In the genomic region with DNA sequence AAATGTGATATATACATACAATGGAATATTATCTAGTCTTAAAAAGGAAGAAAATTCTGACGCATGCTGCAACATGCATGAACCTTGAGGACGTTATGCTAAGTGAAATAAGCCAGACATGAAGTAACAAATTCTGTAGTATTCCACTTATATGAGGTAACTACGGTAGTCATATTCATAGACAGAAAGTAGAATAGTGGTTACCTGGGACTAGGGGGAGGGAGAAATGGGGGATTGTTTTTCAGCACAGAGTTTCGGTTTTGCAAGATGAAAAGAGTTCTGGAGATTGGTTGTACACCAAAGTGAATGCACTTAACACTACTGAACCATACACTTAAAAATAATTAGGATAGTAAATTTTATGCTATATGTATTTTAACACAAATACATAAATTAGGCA, we compare ENCODE assay signal across 21 cellular contexts.
DNase-seq lines count a peak whose midpoint lies in the region; ATAC-seq and TF ChIP-seq lines count a peak whose summit lies in the region.
"Had no signal": no experiment of that assay in that cellular context is flagged by ENCODE, and none has a peak within 500 bp of the region (broad histone marks: within the 10 kb centered on the region; RNA-seq: fewer than 3 reads in every experiment).

No MANE protein-coding gene starts in this region.

- no peaks in the 10 kb centered on the region for H4K20me1 ChIP-seq in KMS-11 (ENCODE audit: insufficient read depth)

- peak; percentile 35 to 51 for ATAC-seq in activated T-cell treated with anti-CD3 and anti-CD28 coated beads, Interleukin-2, amount 50 U/mL, for 4 hours
- ATAC-seq in GM18870 (IDR thresholded peaks at IDR 0.05; ENCODE audit: unreplicated experiment), result peak; percentile 65
- ATAC-seq in stimulated activated effector memory CD8-positive, alpha-beta T cell treated with anti-CD3 and anti-CD28 coated beads, Interleukin-12 subunit alpha, Interleukin-12 subunit beta, amount 100 ng/mL, for 72 hours, result peak; percentile 63
- no peak for ATAC-seq in sciatic nerve
- ATAC-seq in GM19035 (IDR thresholded peaks at IDR 0.05; ENCODE audit: unreplicated experiment), result no peak
- ATAC-seq: A549 had no signal

- H3K9me3 Mint-ChIP-seq in activated T-cell treated with anti-CD3 and anti-CD28 coated beads, Interleukin-2, amount 50 U/mL, for 4 hours, result no peaks in the 10 kb centered on the region
- no peaks in the 10 kb centered on the region for H3K9me3 Mint-ChIP-seq in activated T-cell treated with anti-CD3 and anti-CD28 coated beads, Interleukin-2, amount 50 U/mL, for 24 hours
- no peaks in the 10 kb centered on the region for H3K9me3 Mint-ChIP-seq in stimulated activated effector memory CD8-positive, alpha-beta T cell treated with anti-CD3 and anti-CD28 coated beads, Interleukin-12 subunit alpha, Interleukin-12 subunit beta, amount 100 ng/mL, for 72 hours
- H3K9me3 Mint-ChIP-seq: CD8-positive, alpha-beta memory T cell had no signal

- H3K4me1 ChIP-seq in KMS-11 (ENCODE audit: low read depth, poor library complexity, severe bottlenecking), result peaks cover 26% of the 10 kb centered on the region
- no peaks in the 10 kb centered on the region for H3K4me1 ChIP-seq in adrenal gland (replicated peaks in 1 of 2)
- H3K4me1 ChIP-seq: A549, HAP-1 had no signal

- no peak overlapping the region for H3K4me3 Mint-ChIP-seq in activated T-cell treated with anti-CD3 and anti-CD28 coated beads, Interleukin-2, amount 50 U/mL, for 4 hours
- no peak overlapping the region for H3K4me3 Mint-ChIP-seq in activated T-cell treated with anti-CD3 and anti-CD28 coated beads, Interleukin-2, amount 50 U/mL, for 24 hours
- no peak overlapping the region for H3K4me3 Mint-ChIP-seq in stimulated activated effector memory CD8-positive, alpha-beta T cell treated with anti-CD3 and anti-CD28 coated beads, Interleukin-12 subunit alpha, Interleukin-12 subunit beta, amount 100 ng/mL, for 72 hours

- intact Hi-C loops in sciatic nerve (cut with DNase I) (no loop called here), adrenal gland (cut with DNase I) (no loop called here)

- no peak for TF ChIP-seq CTCF in KMS-11 (conservative IDR thresholded peaks at IDR 0.05; ENCODE audit: low read depth, low read length)
- no peak for TF ChIP-seq CTCF in adrenal gland (IDR thresholded peaks at IDR 0.05)

- TF ChIP-seq POLR2A in adrenal gland (IDR thresholded peaks at IDR 0.05), result no peak

- no peak for DNase-seq in activated T-cell treated with anti-CD3 and anti-CD28 coated beads, Interleukin-2, amount 50 U/mL, for 4 hours
- no peak for DNase-seq in activated T-cell treated with anti-CD3 and anti-CD28 coated beads, Interleukin-2, amount 50 U/mL, for 24 hours
- DNase-seq in stimulated activated effector memory CD8-positive, alpha-beta T cell treated with anti-CD3 and anti-CD28 coated beads, Interleukin-12 subunit alpha, Interleukin-12 subunit beta, amount 100 ng/mL, for 72 hours (ENCODE audit: low spot score in 2 of 2), result no peak
- DNase-seq in sciatic nerve (ENCODE audit: low spot score) (no peak), adrenal gland (no peak)
- DNase-seq: C1 segment of cervical spinal cord; CD8-positive, alpha-beta memory T cell; DMS79; GM23248; NCI-H1105 treated with DMSO at 0.1 percent for 48 hours; NCI-H1694; NCI-H2081 treated with DMSO at 0.1 percent for 48 hours; NCI-H748 treated with DMSO at 0.1 percent for 48 hours; OCI-M1; SHP77 had no signal

- peak overlapping the region; percentile 58 for H3K4me2 ChIP-seq in KMS-11
- H3K4me2 ChIP-seq: A549 had no signal

- WGBS in adrenal gland, 4 donors, result 73 to 91% (median 87%) methylated on average over 4 of the region's 4 CpGs

- H3K27ac ChIP-seq in KMS-11 (no peak overlapping the region; the same call in 1 of the 2 replicates), adrenal gland (no peak overlapping the region)
- H3K27ac ChIP-seq: A549, GM23248, SK-N-MC had no signal

- H3K79me2 ChIP-seq in KMS-11 (ENCODE audit: insufficient read depth, low read depth), result no peaks in the 10 kb centered on the region

- H3K9me3 ChIP-seq in adrenal gland (replicated peaks in 1 of 3), result no peaks in the 10 kb centered on the region
- H3K9me3 ChIP-seq: A549 had no signal

- H2AFZ ChIP-seq in KMS-11 (ENCODE audit: low read depth), result no peak overlapping the region
- H2AFZ ChIP-seq: GM23248 had no signal

- no peaks in the 10 kb centered on the region for H3K36me3 ChIP-seq in KMS-11 (ENCODE audit: insufficient read depth)
- no peaks in the 10 kb centered on the region for H3K36me3 ChIP-seq in adrenal gland (replicated peaks in 1 of 2)
- H3K36me3 ChIP-seq: HAP-1 had no signal

- no peak overlapping the region for H3K9ac ChIP-seq in KMS-11
- H3K9ac ChIP-seq: GM23248 had no signal

- H3K27me3 ChIP-seq in KMS-11 (ENCODE audit: insufficient read depth, low read depth) (no peaks in the 10 kb centered on the region), adrenal gland (no peaks in the 10 kb centered on the region)

- H3K4me3 ChIP-seq in KMS-11 (IDR thresholded peaks at IDR 0.05; ENCODE audit: insufficient read depth, low read depth, low read length), result no peak overlapping the region
- H3K4me3 ChIP-seq in adrenal gland, result no peak overlapping the region
- H3K4me3 ChIP-seq: A549, GM23248, HAP-1, SK-N-MC had no signal

- no peak overlapping the region for H3K27ac Mint-ChIP-seq in activated T-cell treated with anti-CD3 and anti-CD28 coated beads, Interleukin-2, amount 50 U/mL, for 24 hours
- H3K27ac Mint-ChIP-seq in stimulated activated effector memory CD8-positive, alpha-beta T cell treated with anti-CD3 and anti-CD28 coated beads, Interleukin-12 subunit alpha, Interleukin-12 subunit beta, amount 100 ng/mL, for 72 hours, result no peak overlapping the region

- H3K27me3 Mint-ChIP-seq in activated T-cell treated with anti-CD3 and anti-CD28 coated beads, Interleukin-2, amount 50 U/mL, for 4 hours (ENCODE audit: low read depth), result no peaks in the 10 kb centered on the region
- no peaks in the 10 kb centered on the region for H3K27me3 Mint-ChIP-seq in activated T-cell treated with anti-CD3 and anti-CD28 coated beads, Interleukin-2, amount 50 U/mL, for 24 hours

- peaks cover 5% of the 10 kb centered on the region for H3K4me1 Mint-ChIP-seq in activated T-cell treated with anti-CD3 and anti-CD28 coated beads, Interleukin-2, amount 50 U/mL, for 4 hours (ENCODE audit: low read depth)
- H3K4me1 Mint-ChIP-seq in activated T-cell treated with anti-CD3 and anti-CD28 coated beads, Interleukin-2, amount 50 U/mL, for 24 hours (ENCODE audit: low read depth), result peaks cover 10% of the 10 kb centered on the region
- peaks cover 5% of the 10 kb centered on the region for H3K4me1 Mint-ChIP-seq in stimulated activated effector memory CD8-positive, alpha-beta T cell treated with anti-CD3 and anti-CD28 coated beads, Interleukin-12 subunit alpha, Interleukin-12 subunit beta, amount 100 ng/mL, for 72 hours

- H3K36me3 Mint-ChIP-seq in activated T-cell treated with anti-CD3 and anti-CD28 coated beads, Interleukin-2, amount 50 U/mL, for 4 hours (ENCODE audit: insufficient read depth), result no peaks in the 10 kb centered on the region
- H3K36me3 Mint-ChIP-seq in activated T-cell treated with anti-CD3 and anti-CD28 coated beads, Interleukin-2, amount 50 U/mL, for 24 hours (ENCODE audit: low read depth), result no peaks in the 10 kb centered on the region
- H3K36me3 Mint-ChIP-seq in stimulated activated effector memory CD8-positive, alpha-beta T cell treated with anti-CD3 and anti-CD28 coated beads, Interleukin-12 subunit alpha, Interleukin-12 subunit beta, amount 100 ng/mL, for 72 hours, result no peaks in the 10 kb centered on the region
- H3K36me3 Mint-ChIP-seq: CD8-positive, alpha-beta memory T cell had no signal

Comparison
In these comparisons a context has a peak if more than half of its experiments do, and no peak if none do; other contexts are left out.
1. ATAC-seq: peak in activated T-cell treated with anti-CD3 and anti-CD28 coated beads, Interleukin-2, amount 50 U/mL, for 4 hours (2 of 2), GM18870 (single experiment) and stimulated activated effector memory CD8-positive, alpha-beta T cell treated with anti-CD3 and anti-CD28 coated beads, Interleukin-12 subunit alpha, Interleukin-12 subunit beta, amount 100 ng/mL, for 72 hours (single experiment); none in sciatic nerve (single experiment) and GM19035 (single experiment).